21 cellular contexts compared by ENCODE assay signal in the genomic region with DNA sequence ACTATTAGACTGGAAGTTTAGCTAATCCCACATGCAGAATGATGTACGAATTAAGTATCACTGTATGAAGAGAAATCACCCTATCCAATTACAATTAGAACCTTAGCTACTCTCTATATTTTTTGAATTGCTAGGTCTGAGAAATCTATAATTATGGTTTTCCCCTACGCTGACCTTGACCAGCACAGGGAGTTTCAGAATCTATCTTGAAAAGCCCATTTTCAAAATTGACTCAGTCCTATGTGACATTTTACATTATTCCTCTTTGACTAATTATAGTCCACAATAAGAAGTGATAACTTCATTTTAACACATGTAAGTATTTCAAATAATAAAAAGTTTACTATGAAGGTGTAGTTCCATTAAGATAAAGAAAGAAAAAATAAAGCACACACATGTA.
"Had no signal": no experiment of that assay in that cellular context is flagged by ENCODE, and none has a peak within 500 bp of the region (broad histone marks: within the 10 kb centered on the region; RNA-seq: fewer than 3 reads in every experiment).

No MANE protein-coding gene starts in this region.

- H3K27me3 ChIP-seq: ascending aorta, body of pancreas had no signal

- DNase-seq: activated CD4-positive, alpha-beta T cell treated with anti-CD3 and anti-CD28 coated beads for 48 hours; activated CD4-positive, alpha-beta T cell treated with anti-CD3 and anti-CD28 coated beads, Interleukin-2, amount 50 U/mL, for 4 hours; activated CD4-positive, CD25-positive, alpha-beta regulatory T cell treated with anti-CD3 and anti-CD28 coated beads, Interleukin-2, amount 50 U/mL, for 72 hours; activated CD8-positive, alpha-beta memory T cell treated with anti-CD3 and anti-CD28 coated beads, Interleukin-2, amount 10 ng/mL, durations not matched to agents 7 days and 5 days; activated effector memory CD4-positive, alpha-beta T cell treated with Interleukin-2 at 50 U/mL for 16 hours; activated naive CD4-positive, alpha-beta T cell; activated T-cell treated with anti-CD3 and anti-CD28 coated beads, Interleukin-2, amount 50 U/mL, for 24 hours; body of pancreas; central memory CD4-positive, alpha-beta T cell; NCI-H1048; NCI-H1930; NCI-H2171; NCI-H510A treated with DMSO at 0.1 percent for 48 hours; NCI-H69; PC-9; SIG-M5; T-helper 17 cell; T-helper 9 cell had no signal

- H3K9me3 ChIP-seq: ascending aorta, body of pancreas had no signal

- H3K4me2 ChIP-seq: PC-9 had no signal

- H3K4me1 ChIP-seq: ascending aorta, body of pancreas had no signal

- H3K36me3 ChIP-seq: ascending aorta had no signal

- H3K4me3 ChIP-seq: ascending aorta, body of pancreas, coronary artery, PC-9 had no signal

- H2AFZ ChIP-seq: PC-9 had no signal

- H3K27ac ChIP-seq: ascending aorta, body of pancreas, coronary artery, PC-9 had no signal

- ATAC-seq: activated CD8-positive, alpha-beta memory T cell treated with anti-CD3 and anti-CD28 coated beads, Interleukin-2, amount 10 ng/mL, durations not matched to agents 7 days and 5 days; body of pancreas; T-helper 17 cell; WTC11 had no signal
